ENCODE assay signal across 1 cellular context in the genomic region with DNA sequence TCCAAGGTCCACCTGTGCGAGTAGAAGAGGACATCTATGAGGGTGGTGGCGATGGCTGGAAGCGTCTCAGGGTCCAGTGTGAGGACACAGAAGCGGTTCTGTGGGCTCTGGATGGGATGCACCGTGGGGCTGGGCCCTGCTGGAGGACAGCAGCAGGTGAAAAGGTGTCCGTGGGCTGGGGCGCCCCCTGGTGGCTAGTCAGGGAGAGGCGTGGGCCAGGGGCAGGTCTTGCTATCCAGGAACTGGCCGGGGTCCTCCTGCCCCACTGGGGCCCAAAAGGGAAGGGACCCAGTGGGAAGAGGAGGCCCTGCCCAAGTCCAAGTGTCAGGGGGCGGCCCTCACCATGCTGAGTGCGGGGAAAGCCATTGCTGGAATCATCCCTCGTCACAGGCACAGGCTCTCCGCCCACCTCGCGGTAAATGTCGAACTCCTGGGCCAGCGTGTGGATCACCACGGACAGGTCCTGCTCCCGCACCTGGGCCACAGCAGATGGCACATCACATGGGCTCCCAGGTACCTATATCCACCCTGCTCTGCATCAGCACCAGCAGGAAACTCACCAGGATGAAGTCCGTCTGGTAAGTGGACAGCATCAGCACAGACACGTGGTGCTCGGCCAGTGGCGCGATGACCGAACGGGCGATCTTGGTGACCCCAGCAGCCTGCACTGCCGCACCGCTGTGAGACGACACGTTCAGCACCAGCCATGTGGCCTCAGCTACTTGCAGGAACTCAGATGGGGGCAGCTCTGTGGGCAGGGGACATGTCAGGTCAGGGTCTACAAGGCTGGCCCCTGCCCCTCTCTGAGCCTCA.
A peak's percentile ranks its signal among the peaks of the same experiment; 100 is the strongest.
TF ChIP-seq lines count a peak whose summit lies in the region.

No MANE protein-coding gene starts in this region.

TF ChIP-seq in K562, 482 proteins besides CTCF, POLR2A, EP300 and RAD21 (continued from another document and continues in another):
- TF ChIP-seq ZBTB49 (CRISPR knock-in tag; IDR thresholded peaks at IDR 0.05; ENCODE audit: borderline replicate concordance) (no peak), CEBPB (tag; IDR thresholded peaks at IDR 0.05) (no peak), ZC3H11A (IDR thresholded peaks at IDR 0.05; ENCODE audit: low read depth, low read length) (no peak), MAX (CRISPR knock-in tag; IDR thresholded peaks at IDR 0.05) (peak; percentile 77), CBX3 (IDR thresholded peaks at IDR 0.05; ENCODE audit: borderline replicate concordance in 1 of 2, low read length in 2 of 2) (no peak; a peak in 1 of 3 replicates), MNT (conservative IDR thresholded peaks at IDR 0.05) (peak; percentile 48 to 66; a peak in 1 of 4 replicates), SMAD4 (CRISPR knock-in tag; conservative IDR thresholded peaks at IDR 0.05) (no peak), STAT6 (CRISPR knock-in tag; IDR thresholded peaks at IDR 0.05) (no peak), ZNF707 (CRISPR knock-in tag; conservative IDR thresholded peaks at IDR 0.05) (no peak), ZBTB7A (IDR thresholded peaks at IDR 0.05; ENCODE audit: borderline replicate concordance, control insufficient read depth, low read depth, low read length) (peak; percentile 66; the same call in 1 of the 2 replicates), NR1H2 (CRISPR knock-in tag; IDR thresholded peaks at IDR 0.05) (no peak), SIRT6 (IDR thresholded peaks at IDR 0.05; ENCODE audit: low read depth, low read length) (no peak), HDAC1 (IDR thresholded peaks at IDR 0.05) (no peak), HMBOX1 (IDR thresholded peaks at IDR 0.05) (no peak), BCL6 (CRISPR knock-in tag; IDR thresholded peaks at IDR 0.05) (no peak), STAG1 (CRISPR knock-in tag; IDR thresholded peaks at IDR 0.05; ENCODE audit: borderline replicate concordance) (peak; percentile 78), FIP1L1 (IDR thresholded peaks at IDR 0.05; ENCODE audit: low read depth, low read length, poor library complexity, severe bottlenecking) (no peak), KAT2B (IDR thresholded peaks at IDR 0.05; ENCODE audit: low read depth, low read length) (no peak), MAFG (tag; conservative IDR thresholded peaks at IDR 0.05) (no peak), ZNF57 (CRISPR knock-in tag; IDR thresholded peaks at IDR 0.05) (no peak), TGIF2 (CRISPR knock-in tag; IDR thresholded peaks at IDR 0.05) (no peak), DACH1 (IDR thresholded peaks at IDR 0.05; ENCODE audit: partially characterized antibody) (no peak), CC2D1A (IDR thresholded peaks at IDR 0.05) (peak; percentile 39; the same call in 1 of the 2 replicates), MYC (IDR thresholded peaks at IDR 0.05; ENCODE audit: low read depth, low read length) (peak; percentile 13; the same call in 1 of the 2 replicates), MYC (CRISPR knock-in tag; IDR thresholded peaks at IDR 0.05; ENCODE audit: borderline replicate concordance, low read depth) (no peak), ARNT (IDR thresholded peaks at IDR 0.05) (no peak), ZNF445 (CRISPR knock-in tag; IDR thresholded peaks at IDR 0.05; ENCODE audit: low read depth) (no peak), ZNF436 (CRISPR knock-in tag; IDR thresholded peaks at IDR 0.05) (no peak), ZNF584 (CRISPR knock-in tag; IDR thresholded peaks at IDR 0.05; ENCODE audit: low read depth) (no peak), NCOA1 (IDR thresholded peaks at IDR 0.05; ENCODE audit: low read depth) (no peak), RHOXF2B (CRISPR knock-in tag; conservative IDR thresholded peaks at IDR 0.05) (no peak), SMC3 (conservative IDR thresholded peaks at IDR 0.05; ENCODE audit: insufficient read depth, low read depth, low read length) (peak; percentile 66), SETDB1 (IDR thresholded peaks at IDR 0.05; ENCODE audit: low read length) (no peak), MTF1 (CRISPR knock-in tag; IDR thresholded peaks at IDR 0.05; ENCODE audit: borderline replicate concordance) (no peak), E2F3 (CRISPR knock-in tag; IDR thresholded peaks at IDR 0.05) (no peak), ELF1 (tag; IDR thresholded peaks at IDR 0.05) (no peak), E2F4 (CRISPR knock-in tag; IDR thresholded peaks at IDR 0.05; ENCODE audit: low read depth) (no peak), SAFB2 (IDR thresholded peaks at IDR 0.05; ENCODE audit: borderline replicate concordance, low read depth, low read length, severe bottlenecking) (no peak), THAP12 (CRISPR knock-in tag; IDR thresholded peaks at IDR 0.05) (no peak), ETV1 (tag; conservative IDR thresholded peaks at IDR 0.05; ENCODE audit: low read depth) (no peak)
- TF ChIP-seq, protein P1, sequence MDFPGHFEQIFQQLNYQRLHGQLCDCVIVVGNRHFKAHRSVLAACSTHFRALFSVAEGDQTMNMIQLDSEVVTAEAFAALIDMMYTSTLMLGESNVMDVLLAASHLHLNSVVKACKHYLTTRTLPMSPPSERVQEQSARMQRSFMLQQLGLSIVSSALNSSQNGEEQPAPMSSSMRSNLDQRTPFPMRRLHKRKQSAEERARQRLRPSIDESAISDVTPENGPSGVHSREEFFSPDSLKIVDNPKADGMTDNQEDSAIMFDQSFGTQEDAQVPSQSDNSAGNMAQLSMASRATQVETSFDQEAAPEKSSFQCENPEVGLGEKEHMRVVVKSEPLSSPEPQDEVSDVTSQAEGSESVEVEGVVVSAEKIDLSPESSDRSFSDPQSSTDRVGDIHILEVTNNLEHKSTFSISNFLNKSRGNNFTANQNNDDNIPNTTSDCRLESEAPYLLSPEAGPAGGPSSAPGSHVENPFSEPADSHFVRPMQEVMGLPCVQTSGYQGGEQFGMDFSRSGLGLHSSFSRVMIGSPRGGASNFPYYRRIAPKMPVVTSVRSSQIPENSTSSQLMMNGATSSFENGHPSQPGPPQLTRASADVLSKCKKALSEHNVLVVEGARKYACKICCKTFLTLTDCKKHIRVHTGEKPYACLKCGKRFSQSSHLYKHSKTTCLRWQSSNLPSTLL (IDR thresholded peaks at IDR 0.05) = no peak
- TF ChIP-seq, protein P2, sequence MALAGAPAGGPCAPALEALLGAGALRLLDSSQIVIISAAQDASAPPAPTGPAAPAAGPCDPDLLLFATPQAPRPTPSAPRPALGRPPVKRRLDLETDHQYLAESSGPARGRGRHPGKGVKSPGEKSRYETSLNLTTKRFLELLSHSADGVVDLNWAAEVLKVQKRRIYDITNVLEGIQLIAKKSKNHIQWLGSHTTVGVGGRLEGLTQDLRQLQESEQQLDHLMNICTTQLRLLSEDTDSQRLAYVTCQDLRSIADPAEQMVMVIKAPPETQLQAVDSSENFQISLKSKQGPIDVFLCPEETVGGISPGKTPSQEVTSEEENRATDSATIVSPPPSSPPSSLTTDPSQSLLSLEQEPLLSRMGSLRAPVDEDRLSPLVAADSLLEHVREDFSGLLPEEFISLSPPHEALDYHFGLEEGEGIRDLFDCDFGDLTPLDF (CRISPR knock-in tag; IDR thresholded peaks at IDR 0.05) = no peak
- TF ChIP-seq, protein P3, sequence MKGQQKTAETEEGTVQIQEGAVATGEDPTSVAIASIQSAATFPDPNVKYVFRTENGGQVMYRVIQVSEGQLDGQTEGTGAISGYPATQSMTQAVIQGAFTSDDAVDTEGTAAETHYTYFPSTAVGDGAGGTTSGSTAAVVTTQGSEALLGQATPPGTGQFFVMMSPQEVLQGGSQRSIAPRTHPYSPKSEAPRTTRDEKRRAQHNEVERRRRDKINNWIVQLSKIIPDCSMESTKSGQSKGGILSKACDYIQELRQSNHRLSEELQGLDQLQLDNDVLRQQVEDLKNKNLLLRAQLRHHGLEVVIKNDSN (CRISPR knock-in tag; IDR thresholded peaks at IDR 0.05) = peak; percentile 72
